In the genomic region with DNA sequence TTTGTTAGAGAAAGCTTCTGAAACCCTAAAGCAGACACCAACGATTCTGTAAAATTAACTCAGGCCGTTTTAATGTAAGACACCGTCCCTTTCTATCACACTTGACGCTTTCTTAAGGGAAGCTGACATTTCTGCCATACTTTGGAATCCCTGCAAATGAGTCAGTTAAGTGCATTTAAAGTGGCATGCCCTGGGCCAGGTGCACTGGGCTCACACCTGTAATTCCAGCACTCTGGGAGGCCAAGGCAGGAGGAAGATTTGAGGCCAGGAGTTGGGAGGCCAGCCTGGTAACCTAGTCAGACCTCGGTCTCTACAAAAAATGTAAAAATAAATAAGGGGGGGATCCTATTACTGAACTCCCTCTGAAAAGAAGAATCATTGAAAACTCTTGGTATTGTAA, we compare ENCODE assay signal across 10 cellular contexts. TPM values are rescaled to one million over a fixed set of nuclear protein-coding genes. Genes with fewer than 3 reads are reported as not detected.
DNase-seq lines count a peak whose midpoint lies in the region; ATAC-seq and TF ChIP-seq lines count a peak whose summit lies in the region.
"Had no signal": no experiment of that assay in that cellular context is flagged by ENCODE, and none has a peak within 500 bp of the region (broad histone marks: within the 10 kb centered on the region; RNA-seq: fewer than 3 reads in every experiment).

No MANE protein-coding gene starts in this region.

- H3K9me2 ChIP-seq in SK-N-SH, result no peaks in the 10 kb centered on the region

- TF ChIP-seq EP300 in SK-N-SH (IDR thresholded peaks at IDR 0.05; ENCODE audit: borderline replicate concordance in 1 of 2, low read depth in 1 of 2, low read length in 1 of 2) (no peak), gastroesophageal sphincter (IDR thresholded peaks at IDR 0.05) (no peak), sigmoid colon (IDR thresholded peaks at IDR 0.05) (no peak)

- TF ChIP-seq POLR2A in gastroesophageal sphincter (IDR thresholded peaks at IDR 0.05), result no peak
- TF ChIP-seq POLR2A in sigmoid colon (IDR thresholded peaks at IDR 0.05), result no peak

- H3K27me3 ChIP-seq in CD4-positive, alpha-beta memory T cell (ENCODE audit: insufficient read depth, low read length), result no peaks in the 10 kb centered on the region
- H3K27me3 ChIP-seq in SK-N-SH (ENCODE audit: insufficient read depth) (no peaks in the 10 kb centered on the region), gastroesophageal sphincter (no peaks in the 10 kb centered on the region), sigmoid colon (no peaks in the 10 kb centered on the region)

- TF ChIP-seq RAD21 in SK-N-SH (IDR thresholded peaks at IDR 0.05; ENCODE audit: low read length), result no peak

- peaks cover 53% of the 10 kb centered on the region for H4K20me1 ChIP-seq in SK-N-SH (ENCODE audit: insufficient read depth)

- H3F3A ChIP-seq in SK-N-SH (replicated peaks; ENCODE audit: insufficient read depth), result peaks cover 32% of the 10 kb centered on the region

- no peak overlapping the region for H3K4me3 ChIP-seq in CD4-positive, alpha-beta memory T cell (ENCODE audit: low read length in 2 of 2)
- H3K4me3 ChIP-seq in SK-N-SH (ENCODE audit: low read depth in 2 of 2, low read length in 1 of 2) (0 out of 4 replicates have a peak overlapping the region, but pooled peaks of 1 of the 2 experiments have one; percentile 86), gastroesophageal sphincter (peak overlapping the region in 1 of 2 donors; percentile 98), sigmoid colon (peak overlapping the region in 2 of 4 donors; percentile 86 to 94)

- no peaks in the 10 kb centered on the region for H3K9me3 ChIP-seq in CD4-positive, alpha-beta memory T cell (ENCODE audit: control insufficient read depth in 1 of 2, low read length in 2 of 2)
- no peaks in the 10 kb centered on the region for H3K9me3 ChIP-seq in SK-N-SH
- H3K9me3 ChIP-seq in gastroesophageal sphincter, result no peaks in the 10 kb centered on the region
- no peaks in the 10 kb centered on the region for H3K9me3 ChIP-seq in sigmoid colon

- peaks cover 0 to 2% of the 10 kb centered on the region in 2 donors for H3K27me3 Mint-ChIP-seq in CD4-positive, alpha-beta memory T cell
- H3K27me3 Mint-ChIP-seq: dendritic cell treated with granulocyte-macrophage colony-stimulating factor and Interleukin-4, amounts not matched to agents 40 ng/mL and 50 ng/mL, for 4 days; memory B cell had no signal

- peak overlapping the region in 1 of 8 donors; percentile 2 for H3K4me3 Mint-ChIP-seq in CD4-positive, alpha-beta memory T cell
- H3K4me3 Mint-ChIP-seq: dendritic cell treated with granulocyte-macrophage colony-stimulating factor and Interleukin-4, amounts not matched to agents 40 ng/mL and 50 ng/mL, for 4 days; memory B cell had no signal

- CTCF ChIA-PET in CD4-positive, alpha-beta memory T cell (lab: Charles Lee; ENCODE audit: partially characterized antibody), result interaction anchor here (1.1 to 1.8 kb wide), 3 partner anchors 16 to 123 kb away, joined by 5 to 8 read pairs (median 6); no protein-coding TSS in a partner anchor
- CTCF ChIA-PET in SK-N-SH (lab: Yijun Ruan, JAX), result interaction anchor here (0.7 to 5.8 kb wide), 4 partner anchors 62 to 123 kb away, joined by 3 to 35 read pairs (median 4); no protein-coding TSS in a partner anchor

- no peak for DNase-seq in CD4-positive, alpha-beta memory T cell
- DNase-seq in SK-N-SH (no peak), sigmoid colon (peak; percentile 50), NCI-H1105 treated with DMSO at 0.1 percent for 48 hours (lab: John Stamatoyannopoulos, UW) (no peak), hypothalamus (lab: John Stamatoyannopoulos, UW) (no peak), DMS 273 treated with DMSO at 0.1 percent for 48 hours (lab: John Stamatoyannopoulos, UW) (no peak)

- WGBS in SK-N-SH (ENCODE audit: low lambda C conversion rate), result 75% methylated on average over 5 of the region's 5 CpGs
- WGBS in gastroesophageal sphincter (ENCODE audit: low coverage in 1 of 2), 2 donors, result 43 to 63% methylated on average over 1 to 5 of the region's 5 CpGs
- WGBS in sigmoid colon, 2 donors, result 81 to 87% methylated on average over 5 of the region's 5 CpGs

- no peaks in the 10 kb centered on the region for H3K36me3 ChIP-seq in CD4-positive, alpha-beta memory T cell (ENCODE audit: insufficient read depth, low read length)
- H3K36me3 ChIP-seq in SK-N-SH (replicated peaks in 1 of 2; ENCODE audit: control insufficient read depth in 1 of 2, insufficient read depth in 2 of 2, low read length in 1 of 2) (peaks cover 3 to 33% of the 10 kb centered on the region in 2 experiments), gastroesophageal sphincter (peaks cover 0 to 7% of the 10 kb centered on the region in 2 donors), sigmoid colon (no peaks in the 10 kb centered on the region)

- H3K27ac ChIP-seq in CD4-positive, alpha-beta memory T cell (ENCODE audit: low read depth, low read length), result peak overlapping the region; percentile 96
- H3K27ac ChIP-seq in SK-N-SH (ENCODE audit: low read depth in 2 of 2, low read length in 1 of 2) (peak overlapping the region; percentile 90 to 97), gastroesophageal sphincter (peak overlapping the region; percentile 90 to 100 (median 98)), sigmoid colon (peak overlapping the region; percentile 96 to 97 (median 96))

- peaks cover 59% of the 10 kb centered on the region for H3K4me1 ChIP-seq in CD4-positive, alpha-beta memory T cell (ENCODE audit: insufficient read depth, low read length)
- H3K4me1 ChIP-seq in SK-N-SH (ENCODE audit: control insufficient read depth in 1 of 2, insufficient read depth in 2 of 2, low read depth in 1 of 2, low read length in 1 of 2), result peaks cover 14 to 20% of the 10 kb centered on the region in 2 experiments
- H3K4me1 ChIP-seq in gastroesophageal sphincter, result peaks cover 4 to 48% (median 17%) of the 10 kb centered on the region in 3 donors
- H3K4me1 ChIP-seq in sigmoid colon, result peaks cover 0 to 51% (median 34%) of the 10 kb centered on the region in 4 donors

- peak overlapping the region; percentile 83 for H3K4me2 ChIP-seq in SK-N-SH

- ATAC-seq in gastroesophageal sphincter (no peak), GM21526 (IDR thresholded peaks at IDR 0.05; ENCODE audit: low FRiP score, unreplicated experiment) (no peak)

- H3K9ac ChIP-seq in SK-N-SH, result peak overlapping the region; percentile 83; the same call in 1 of the 2 replicates

- peaks cover 16 to 41% (median 17%) of the 10 kb centered on the region in 4 donors for H3K4me1 Mint-ChIP-seq in CD4-positive, alpha-beta memory T cell

- POLR2A ChIA-PET in CD4-positive, alpha-beta memory T cell (lab: Charles Lee; ENCODE audit: partially characterized antibody), result interaction anchor here (0.6 to 1.6 kb wide), 7 partner anchors 11 to 1018 kb away, joined by 3 to 9 read pairs (median 3); a partner anchor contains a TSS
- POLR2A ChIA-PET in SK-N-SH (lab: Yijun Ruan, JAX), result interaction anchor here (0.8 to 1.2 kb wide), 5 partner anchors 10 to 169 kb away, joined by 3 to 4 read pairs (median 3); no protein-coding TSS in a partner anchor

- H3K79me2 ChIP-seq in SK-N-SH (ENCODE audit: insufficient read depth), result peaks cover 95% of the 10 kb centered on the region

- H3K36me3 Mint-ChIP-seq in CD4-positive, alpha-beta memory T cell, result peaks cover 15 to 27% of the 10 kb centered on the region in 2 donors

- no peak for TF ChIP-seq CTCF in SK-N-SH (IDR thresholded peaks at IDR 0.05)
- TF ChIP-seq CTCF in gastroesophageal sphincter (IDR thresholded peaks at IDR 0.05), result no peak
- no peak for TF ChIP-seq CTCF in sigmoid colon (IDR thresholded peaks at IDR 0.05)

- no peak overlapping the region for H2AFZ ChIP-seq in SK-N-SH (ENCODE audit: low read depth)

- peaks cover 0 to 6% (median 0%) of the 10 kb centered on the region in 8 donors for H3K9me3 Mint-ChIP-seq in CD4-positive, alpha-beta memory T cell
- H3K9me3 Mint-ChIP-seq: dendritic cell treated with granulocyte-macrophage colony-stimulating factor and Interleukin-4, amounts not matched to agents 40 ng/mL and 50 ng/mL, for 4 days; memory B cell had no signal

- peak overlapping the region in 2 of 7 donors; percentile 26 to 32 for H3K27ac Mint-ChIP-seq in CD4-positive, alpha-beta memory T cell
- H3K27ac Mint-ChIP-seq: dendritic cell treated with granulocyte-macrophage colony-stimulating factor and Interleukin-4, amounts not matched to agents 40 ng/mL and 50 ng/mL, for 4 days; memory B cell had no signal

- intact Hi-C loops in CD4-positive, alpha-beta memory T cell (cut with micrococcal nuclease), result loop anchor here (2.0 kb wide), 1 partner anchor 724 kb away; a partner anchor contains a TSS
- intact Hi-C loops in sigmoid colon (cut with DNase I), result no loop called here

TF ChIP-seq in SK-N-SH, 30 proteins besides CTCF, POLR2A, EP300 and RAD21 (continues in another document):
- no peak for TF ChIP-seq YY1 (IDR thresholded peaks at IDR 0.05; ENCODE audit: low read depth)
- TF ChIP-seq FOXM1 (IDR thresholded peaks at IDR 0.05; ENCODE audit: low read depth), result no peak
- TF ChIP-seq, protein P1, sequence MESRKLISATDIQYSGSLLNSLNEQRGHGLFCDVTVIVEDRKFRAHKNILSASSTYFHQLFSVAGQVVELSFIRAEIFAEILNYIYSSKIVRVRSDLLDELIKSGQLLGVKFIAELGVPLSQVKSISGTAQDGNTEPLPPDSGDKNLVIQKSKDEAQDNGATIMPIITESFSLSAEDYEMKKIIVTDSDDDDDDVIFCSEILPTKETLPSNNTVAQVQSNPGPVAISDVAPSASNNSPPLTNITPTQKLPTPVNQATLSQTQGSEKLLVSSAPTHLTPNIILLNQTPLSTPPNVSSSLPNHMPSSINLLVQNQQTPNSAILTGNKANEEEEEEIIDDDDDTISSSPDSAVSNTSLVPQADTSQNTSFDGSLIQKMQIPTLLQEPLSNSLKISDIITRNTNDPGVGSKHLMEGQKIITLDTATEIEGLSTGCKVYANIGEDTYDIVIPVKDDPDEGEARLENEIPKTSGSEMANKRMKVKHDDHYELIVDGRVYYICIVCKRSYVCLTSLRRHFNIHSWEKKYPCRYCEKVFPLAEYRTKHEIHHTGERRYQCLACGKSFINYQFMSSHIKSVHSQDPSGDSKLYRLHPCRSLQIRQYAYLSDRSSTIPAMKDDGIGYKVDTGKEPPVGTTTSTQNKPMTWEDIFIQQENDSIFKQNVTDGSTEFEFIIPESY (IDR thresholded peaks at IDR 0.05; ENCODE audit: borderline replicate concordance, low read depth), result no peak
- TF ChIP-seq GATA2 (CRISPR knock-in tag; IDR thresholded peaks at IDR 0.05), result no peak
- no peak for TF ChIP-seq MXI1 (IDR thresholded peaks at IDR 0.05; ENCODE audit: low read depth, low read length)
- no peak for TF ChIP-seq RCOR1 (IDR thresholded peaks at IDR 0.05; ENCODE audit: low read length)
- TF ChIP-seq TCF12 (IDR thresholded peaks at IDR 0.05), result no peak

RNA-seq across cellular contexts. Expression of a gene that starts 4.4 kb away (rescaled TPM):
- 10 to 100 TPM; 42.6 to 43.8 TPM for total RNA-seq in CD4-positive, alpha-beta memory T cell
- 10 to 100 TPM; 45.8 to 56.6 TPM for polyA plus RNA-seq in CD4-positive, alpha-beta memory T cell
- polyA plus RNA-seq in SK-N-SH (2012; rRNA removed) (129 and 162 TPM in 2 replicates), sigmoid colon (10 to 100 TPM; 20.4 to 25.7 (median 21.3) TPM)
- 170 and 186 TPM in 2 replicates for polyA plus RNA-seq in SK-N-SH (2012; cell fraction: cytosol; rRNA removed)
- polyA plus RNA-seq in SK-N-SH (2012; cell fraction: nucleus; rRNA removed), result 118 and 177 TPM in 2 replicates
- total RNA-seq in gastroesophageal sphincter (10 to 100 TPM; 80.2 to 96.2 (median 85.0) TPM), sigmoid colon (10 to 100 TPM; 68.8 to 99.7 (median 79.1) TPM)
